ENCODE assay signal across 7 cellular contexts in genomic region chr9:21789541-21790037, GRCh38. TPM values are rescaled to one million over a fixed set of nuclear protein-coding genes. Genes with fewer than 3 reads are reported as not detected.
A peak's percentile ranks its signal among the peaks of the same experiment; 100 is the strongest.
DNase-seq lines count a peak whose midpoint lies in the region; ATAC-seq and TF ChIP-seq lines count a peak whose summit lies in the region.

No MANE protein-coding gene starts in this region.

- H3K36me3 ChIP-seq in GM23338 (ENCODE audit: insufficient read depth): no peaks in the 10 kb centered on the region
- H3K36me3 ChIP-seq in gastrocnemius medialis: no peaks in the 10 kb centered on the region

- TF ChIP-seq POLR2A in gastrocnemius medialis (IDR thresholded peaks at IDR 0.05): no peak

- H3K27ac ChIP-seq in GM23338 (ENCODE audit: low read depth) (no peak overlapping the region), gastrocnemius medialis (no peak overlapping the region)

- H2AFZ ChIP-seq in GM23338: no peak overlapping the region

- no peak overlapping the region; the same call in 1 of the 2 replicates for H3K4me3 ChIP-seq in GM12864 (ENCODE audit: low read depth, low read length)
- H3K4me3 ChIP-seq in GM23338: 0 out of 2 replicates have a peak overlapping the region, but pooled peaks have one; percentile 6
- peak overlapping the region in 1 of 4 donors; percentile 22 for H3K4me3 ChIP-seq in gastrocnemius medialis

- peak overlapping the region; percentile 57 for H3K4me2 ChIP-seq in GM23338

- no peaks in the 10 kb centered on the region for H3F3A ChIP-seq in GM23338 (replicated peaks; ENCODE audit: low read depth)

- no peaks in the 10 kb centered on the region for H3K9me2 ChIP-seq in GM23338 (ENCODE audit: insufficient read depth)

- H3K27ac Mint-ChIP-seq in GM23338: no peak overlapping the region

- no peaks in the 10 kb centered on the region for H3K36me3 Mint-ChIP-seq in GM23338 (ENCODE audit: low read depth)

- intact Hi-C loops in gastrocnemius medialis (cut with DNase I; ENCODE audit: low total_unique reads): loop anchor here (5.0 kb wide), 1 partner anchor 462 kb away; no protein-coding TSS in a partner anchor

- peaks cover 18% of the 10 kb centered on the region; the same call in 1 of the 2 replicates for H3K27me3 ChIP-seq in GM23338 (ENCODE audit: insufficient read depth)
- H3K27me3 ChIP-seq in gastrocnemius medialis: peaks cover 0 to 2% (median 0%) of the 10 kb centered on the region in 3 donors

- no peaks in the 10 kb centered on the region for H3K9me3 Mint-ChIP-seq in GM23338

- in situ Hi-C loops in gastrocnemius medialis (cut with MboI; ENCODE audit: low sequenced_read_pairs in 4 of 4): loop anchor here in 3 of 4 donors (5.0 to 10.0 kb wide), 2 partner anchors 465 to 472 kb away; no protein-coding TSS in a partner anchor

- no peaks in the 10 kb centered on the region for H3K4me1 Mint-ChIP-seq in GM23338

- no peaks in the 10 kb centered on the region for H3K79me2 ChIP-seq in GM23338 (replicated peaks; ENCODE audit: insufficient read depth)

- peak; percentile 64 for DNase-seq in GM12864 (ENCODE audit: low read depth)
- peak; percentile 87 for DNase-seq in GM23338 (ENCODE audit: low spot score)
- DNase-seq in Kasumi-1 (lab: John Stamatoyannopoulos, UW): peak; percentile 68 to 70
- peak; percentile 82 for DNase-seq in RPMI7951 (ENCODE audit: low read depth)
- DNase-seq in amniotic stem cell (lab: John Stamatoyannopoulos, UW): peak; percentile 77
- peak; percentile 36 for DNase-seq in hepatic stellate cell (ENCODE audit: low spot score)
- peak; percentile 24 to 48 for DNase-seq in gastrocnemius medialis

- no peaks in the 10 kb centered on the region for H3K9me3 ChIP-seq in gastrocnemius medialis

- peak overlapping the region; percentile 44 for H3K4me3 Mint-ChIP-seq in GM23338

- peak; percentile 90 for ATAC-seq in GM23338
- ATAC-seq in gastrocnemius medialis: peak; percentile 97 to 98

- no peaks in the 10 kb centered on the region; the same call in 1 of the 2 replicates for H4K20me1 ChIP-seq in GM23338 (replicated peaks; ENCODE audit: insufficient read depth)

- peak; percentile 64 for TF ChIP-seq CTCF in GM12864 (IDR thresholded peaks at IDR 0.05; ENCODE audit: low read depth, low read length, missing control alignments)
- TF ChIP-seq CTCF in GM23338 (conservative IDR thresholded peaks at IDR 0.05; ENCODE audit: low read depth in 2 of 2): peak; percentile 89 to 94
- peak; percentile 57 to 82 (median 63) for TF ChIP-seq CTCF in gastrocnemius medialis (IDR thresholded peaks at IDR 0.05 in 4 of 5, conservative IDR thresholded peaks at IDR 0.05 in 1 of 5)

- H3K4me1 ChIP-seq in GM23338 (ENCODE audit: insufficient read depth) (no peaks in the 10 kb centered on the region), gastrocnemius medialis (no peaks in the 10 kb centered on the region)

- peaks cover 4% of the 10 kb centered on the region for H3K27me3 Mint-ChIP-seq in GM23338 (ENCODE audit: insufficient read depth, low read depth, poor library complexity)

TF ChIP-seq in GM23338, 12 proteins besides CTCF, POLR2A, EP300 and RAD21 (continues in another document):
- TF ChIP-seq POLR2AphosphoS5 (IDR thresholded peaks at IDR 0.05; ENCODE audit: low read depth) (no peak), EZH2 (IDR thresholded peaks at IDR 0.05; ENCODE audit: low read depth, unreplicated experiment) (no peak), EZH2phosphoT487 (IDR thresholded peaks at IDR 0.05; ENCODE audit: unreplicated experiment) (no peak), ETS1 (IDR thresholded peaks at IDR 0.05) (no peak), ZNF331 (CRISPR knock-in tag; IDR thresholded peaks at IDR 0.05; ENCODE audit: low read depth) (no peak), CREB1 (CRISPR knock-in tag; IDR thresholded peaks at IDR 0.05; ENCODE audit: low read depth) (no peak), ZNF114 (CRISPR knock-in tag; IDR thresholded peaks at IDR 0.05) (no peak), REST (IDR thresholded peaks at IDR 0.05; ENCODE audit: unreplicated experiment) (no peak), STAT1 (IDR thresholded peaks at IDR 0.05; ENCODE audit: unreplicated experiment) (no peak), JUNB (IDR thresholded peaks at IDR 0.05; ENCODE audit: unreplicated experiment) (no peak), NANOG (IDR thresholded peaks at IDR 0.05; ENCODE audit: borderline replicate concordance) (no peak)

RNA-seq across cellular contexts. Expression of gene MTAP, which starts 12.8 kb away (rescaled TPM):
- 70.0 and 71.8 TPM in 2 replicates for total RNA-seq in GM23338 (2014; rRNA removed; shearing (Covaris generic))
- 51.0 and 61.8 TPM in 2 replicates for polyA plus RNA-seq in GM23338 (2016; fragmentation: Nextera tagmentation; extraction: Ambion mirVana)
- total RNA-seq in RPMI7951 (2014; rRNA removed; shearing (Covaris generic)): 25.7 and 34.0 TPM in 2 replicates
- total RNA-seq in gastrocnemius medialis: 10 to 100 TPM in 2 of 4 donors, 1 to 10 TPM in 2; 6.2 to 11.0 (median 9.4) TPM

Comparison
In these comparisons a context has a peak if more than half of its experiments do, and no peak if none do; other contexts are left out.
1. DNase-seq: peak in every context shown above with its lines; median percentile 87 in GM23338; 82 in RPMI7951; 77 in amniotic stem cell; 69 in Kasumi-1; 64 in GM12864; 36 in hepatic stellate cell; 36 in gastrocnemius medialis.